17 cellular contexts compared by ENCODE assay signal in the genomic region with DNA sequence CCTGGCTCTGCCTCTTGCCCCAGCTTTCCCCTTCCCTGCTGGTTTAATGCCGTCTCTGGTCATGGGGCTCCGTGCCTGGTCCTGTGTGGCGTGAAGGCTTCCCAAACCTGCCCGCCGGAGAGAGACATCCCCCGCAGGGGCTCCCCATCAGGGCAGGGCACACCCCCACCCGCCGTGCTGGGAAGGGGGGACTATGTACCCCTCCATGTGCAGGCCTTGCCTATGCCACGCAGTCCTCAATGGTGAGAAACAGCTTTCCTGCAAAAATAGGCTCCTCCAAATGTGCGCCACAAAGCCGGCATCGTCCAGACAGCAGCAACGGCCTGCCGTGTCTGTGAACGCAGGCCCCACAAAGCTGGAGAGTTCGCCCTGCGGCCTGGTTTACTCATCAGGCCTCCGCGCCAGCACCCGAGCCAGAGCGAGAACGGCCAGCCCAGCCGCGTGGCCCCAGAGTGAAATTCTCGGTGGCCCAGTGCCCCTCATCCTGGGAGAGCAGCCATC.
DNase-seq lines count a peak whose midpoint lies in the region; ATAC-seq and TF ChIP-seq lines count a peak whose summit lies in the region.
"Had no signal": no experiment of that assay in that cellular context is flagged by ENCODE, and none has a peak within 500 bp of the region (broad histone marks: within the 10 kb centered on the region; RNA-seq: fewer than 3 reads in every experiment).

No MANE protein-coding gene starts in this region.

- no peaks in the 10 kb centered on the region for H3K27me3 Mint-ChIP-seq in endodermal cell (ENCODE audit: insufficient read depth)
- H3K27me3 Mint-ChIP-seq: CD4-positive, alpha-beta T cell had no signal

- no peaks in the 10 kb centered on the region for H3K36me3 Mint-ChIP-seq in endodermal cell (ENCODE audit: low read depth)

- peak; percentile 42 for DNase-seq in Right ventricle myocardium inferior (ENCODE audit: missing footprints)
- no peak for DNase-seq in left ventricle myocardium superior
- DNase-seq in endodermal cell: peak; percentile 26
- DNase-seq in mesenteric fat pad (ENCODE audit: low spot score): peak; percentile 83
- peak; percentile 47 to 71 for DNase-seq in suprapubic skin (ENCODE audit: low spot score in 2 of 2)
- DNase-seq in left lobe of liver (ENCODE audit: low spot score): no peak
- DNase-seq in activated naive CD4-positive, alpha-beta T cell (lab: John Stamatoyannopoulos, UW): no peak
- DNase-seq: AML-193; Calu3; CD4-positive, alpha-beta T cell; DMS 273 treated with DMSO at 0.1 percent for 48 hours; GOT3 had no signal

- H3K9me3 Mint-ChIP-seq in endodermal cell: no peaks in the 10 kb centered on the region
- H3K9me3 Mint-ChIP-seq: CD4-positive, alpha-beta T cell had no signal

- H3K27ac ChIP-seq in endodermal cell (ENCODE audit: low read depth, low read length) (no peak overlapping the region), suprapubic skin (no peak overlapping the region)
- H3K27ac ChIP-seq: 22Rv1, BLaER1 had no signal

- no peak overlapping the region for H3K27ac Mint-ChIP-seq in endodermal cell
- H3K27ac Mint-ChIP-seq: CD4-positive, alpha-beta T cell had no signal

- no peaks in the 10 kb centered on the region for H3K4me1 Mint-ChIP-seq in endodermal cell

- intact Hi-C loops in Right ventricle myocardium inferior (cut with DNase I): no loop called here
- intact Hi-C loops in left ventricle myocardium superior (cut with micrococcal nuclease): no loop called here

- H3K4me3 ChIP-seq in endodermal cell (ENCODE audit: low read length) (no peak overlapping the region), suprapubic skin (no peak overlapping the region)
- H3K4me3 ChIP-seq: BLaER1, GM12878, HAP-1 had no signal

- H3K36me3 ChIP-seq in endodermal cell (ENCODE audit: control insufficient read depth, insufficient read depth, low read length) (no peaks in the 10 kb centered on the region), suprapubic skin (no peaks in the 10 kb centered on the region)
- H3K36me3 ChIP-seq: BLaER1, HAP-1 had no signal

- H3K9ac ChIP-seq in endodermal cell (ENCODE audit: extremely low read depth, low read length, poor library complexity, severe bottlenecking): no peak overlapping the region
- H3K9ac ChIP-seq: BLaER1 had no signal

- no peaks in the 10 kb centered on the region for H3K4me1 ChIP-seq in endodermal cell (ENCODE audit: control insufficient read depth, insufficient read depth, low read length)
- no peaks in the 10 kb centered on the region for H3K4me1 ChIP-seq in suprapubic skin
- H3K4me1 ChIP-seq: HAP-1 had no signal

- no peak overlapping the region for H3K4me3 Mint-ChIP-seq in endodermal cell
- H3K4me3 Mint-ChIP-seq: CD4-positive, alpha-beta T cell had no signal

- H3K9me3 ChIP-seq in endodermal cell (ENCODE audit: control insufficient read depth, low read length): peaks cover 32% of the 10 kb centered on the region
- H3K9me3 ChIP-seq in suprapubic skin: no peaks in the 10 kb centered on the region
- H3K9me3 ChIP-seq: BLaER1, HAP-1 had no signal

- H3K27me3 ChIP-seq in endodermal cell (ENCODE audit: control insufficient read depth, insufficient read depth, low read length, poor library complexity, severe bottlenecking) (no peaks in the 10 kb centered on the region), suprapubic skin (no peaks in the 10 kb centered on the region)
- H3K27me3 ChIP-seq: BLaER1 had no signal

- no peak for TF ChIP-seq POLR2A in suprapubic skin (IDR thresholded peaks at IDR 0.05)

- TF ChIP-seq CTCF in endodermal cell (conservative IDR thresholded peaks at IDR 0.05) (no peak), suprapubic skin (IDR thresholded peaks at IDR 0.05) (no peak)

- TF ChIP-seq EP300 in suprapubic skin (IDR thresholded peaks at IDR 0.05): no peak

- ATAC-seq in Right ventricle myocardium inferior (no peak), left ventricle myocardium superior (no peak), left lobe of liver (no peak), GM21381 (IDR thresholded peaks at IDR 0.05; ENCODE audit: unreplicated experiment) (no peak)
- ATAC-seq: GM12878 had no signal

- 82 to 89% methylated on average over 18 to 25 of the region's 25 CpGs for WGBS in endodermal cell (ENCODE audit: insufficient coverage in 1 of 2, insufficient read length in 1 of 2), 2 experiments
- 94% methylated on average over 2 of the region's 25 CpGs for WGBS in suprapubic skin

Comparison
In these comparisons a context has a peak if more than half of its experiments do, and no peak if none do; other contexts are left out.
1. DNase-seq: peak in Right ventricle myocardium inferior (single experiment), endodermal cell (single experiment), mesenteric fat pad (single experiment) and suprapubic skin (2 of 2); none in left ventricle myocardium superior (single experiment), left lobe of liver (single experiment) and activated naive CD4-positive, alpha-beta T cell (0 of 4).